Comparison of ENCODE assay signal across 19 cellular contexts in the genomic region with DNA sequence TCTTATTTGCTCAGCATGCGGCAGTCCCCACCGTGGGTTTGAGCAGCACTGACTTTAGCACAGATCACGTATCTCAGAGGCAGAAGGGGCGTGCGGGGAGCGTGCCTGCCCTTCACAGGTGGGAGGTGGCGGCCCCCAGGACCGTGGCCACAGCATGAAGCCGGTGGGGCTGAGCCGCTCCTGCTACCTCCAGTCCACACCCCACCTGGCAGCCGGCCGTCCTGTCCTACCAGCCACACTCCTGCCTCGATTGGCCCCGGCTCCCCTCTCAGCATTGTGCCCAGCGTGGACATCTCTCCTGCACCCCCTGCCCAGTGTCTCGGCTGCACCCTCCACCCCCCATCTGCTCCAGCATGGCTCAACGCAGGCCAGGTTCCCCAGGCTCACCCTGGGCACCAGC.
DNase-seq lines count a peak whose midpoint lies in the region; ATAC-seq, FAIRE-seq and TF ChIP-seq lines count a peak whose summit lies in the region.
"Had no signal": no experiment of that assay in that cellular context is flagged by ENCODE, and none has a peak within 500 bp of the region (broad histone marks: within the 10 kb centered on the region; RNA-seq: fewer than 3 reads in every experiment).

No MANE protein-coding gene starts in this region.

- H3K36me3 Mint-ChIP-seq in central memory CD8-positive, alpha-beta T cell (ENCODE audit: insufficient read depth), result peaks cover 15% of the 10 kb centered on the region
- H3K36me3 Mint-ChIP-seq in stimulated activated naive B cell treated with anti-CD40 and anti-IgM and Interleukin-4, amounts not matched to agents 10 μg/mL and 1 μg/mL and 100 μg/mL, for 72 hours, result peaks cover 57 to 76% of the 10 kb centered on the region in 2 donors
- H3K36me3 Mint-ChIP-seq in Caco-2 (ENCODE audit: insufficient read depth, unreplicated experiment), result no peaks in the 10 kb centered on the region

- no peaks in the 10 kb centered on the region for H3K36me3 ChIP-seq in Caco-2 (ENCODE audit: control insufficient read depth, insufficient read depth, low read length)

- peak; percentile 5 for ATAC-seq in stimulated activated naive CD8-positive, alpha-beta T cell treated with anti-CD3 and anti-CD28 coated beads, Interleukin-15, amount 100 ng/mL, for 72 hours
- ATAC-seq in stimulated activated naive CD8-positive, alpha-beta T cell treated with anti-CD3 and anti-CD28 coated beads, Interleukin-15, Interleukin-2, amounts not matched to agents 100 U/mL and 50 U/mL, for 24 hours, result no peak
- no peak for ATAC-seq in central memory CD8-positive, alpha-beta T cell (replicated peaks; ENCODE audit: extremely low read depth, poor library complexity, severe bottlenecking)
- ATAC-seq in stimulated activated naive B cell treated with anti-CD40 and anti-IgM and Interleukin-4, amounts not matched to agents 10 μg/mL and 1 μg/mL and 100 μg/mL, for 72 hours (replicated peaks), result no peak
- ATAC-seq: GM23338 had no signal

- TF ChIP-seq CTCF in Caco-2 (IDR thresholded peaks at IDR 0.05; ENCODE audit: insufficient read depth in 1 of 2, low read depth in 1 of 2, low read length in 1 of 2, severe bottlenecking in 1 of 2, unreplicated experiment in 1 of 2), result no peak

- no peak for FAIRE-seq in HTR-8/SVneo (lab: Jason Lieb, UNC)
- FAIRE-seq: D721Med, G401.6, GM12891, GM18507, H54 had no signal

- H3K27ac Mint-ChIP-seq in stimulated activated naive CD8-positive, alpha-beta T cell treated with anti-CD3 and anti-CD28 coated beads, Interleukin-15, amount 100 ng/mL, for 72 hours, result peak overlapping the region in 1 of 2 donors; percentile 72
- peak overlapping the region; percentile 35 for H3K27ac Mint-ChIP-seq in central memory CD8-positive, alpha-beta T cell (ENCODE audit: low read depth)
- peak overlapping the region; percentile 31 for H3K27ac Mint-ChIP-seq in stimulated activated naive B cell treated with anti-CD40 and anti-IgM and Interleukin-4, amounts not matched to agents 10 μg/mL and 1 μg/mL and 100 μg/mL, for 72 hours
- no peak overlapping the region for H3K27ac Mint-ChIP-seq in Caco-2 (ENCODE audit: unreplicated experiment)

- POLR2A ChIA-PET in Caco-2 (lab: Charles Lee), result no interaction called here

- H3K4me1 ChIP-seq in Caco-2, result no peaks in the 10 kb centered on the region

- no peaks in the 10 kb centered on the region for H3K9me3 ChIP-seq in Caco-2

- DNase-seq in stimulated activated naive CD8-positive, alpha-beta T cell treated with anti-CD3 and anti-CD28 coated beads, Interleukin-15, amount 100 ng/mL, for 72 hours, result no peak
- DNase-seq in stimulated activated naive CD8-positive, alpha-beta T cell treated with anti-CD3 and anti-CD28 coated beads, Interleukin-15, Interleukin-2, amounts not matched to agents 100 U/mL and 50 U/mL, for 24 hours, result no peak
- DNase-seq in central memory CD8-positive, alpha-beta T cell (ENCODE audit: low spot score in 2 of 2), result no peak
- no peak for DNase-seq in stimulated activated naive B cell treated with anti-CD40 and anti-IgM and Interleukin-4, amounts not matched to agents 10 μg/mL and 1 μg/mL and 100 μg/mL, for 72 hours
- no peak for DNase-seq in stimulated activated naive CD4-positive, alpha-beta T cell treated with Interleukin-2 at 50 U/mL for 16 hours (lab: John Stamatoyannopoulos, UW)
- DNase-seq in HTR-8/SVneo (ENCODE audit: insufficient read length, low spot score), result no peak
- DNase-seq in Caco-2, result no peak
- DNase-seq: 8988T; C1 segment of cervical spinal cord; CD4-positive, CD25-positive, alpha-beta regulatory T cell; CD8-positive, alpha-beta memory T cell; COR-L47; HCEC 1CT had no signal

- intact Hi-C loops in Caco-2 (cut with micrococcal nuclease; ENCODE audit: unreplicated experiment), result no loop called here

- no TSS peak for BruUV-seq in Caco-2 (replicated peaks; lab: Mats Ljungman, UMichigan)

- CTCF ChIA-PET in Caco-2 (lab: Charles Lee), result no interaction called here

- H3K4me3 Mint-ChIP-seq in stimulated activated naive CD8-positive, alpha-beta T cell treated with anti-CD3 and anti-CD28 coated beads, Interleukin-15, amount 100 ng/mL, for 72 hours, result no peak overlapping the region
- H3K4me3 Mint-ChIP-seq in central memory CD8-positive, alpha-beta T cell, result no peak overlapping the region
- no peak overlapping the region for H3K4me3 Mint-ChIP-seq in stimulated activated naive B cell treated with anti-CD40 and anti-IgM and Interleukin-4, amounts not matched to agents 10 μg/mL and 1 μg/mL and 100 μg/mL, for 72 hours
- no peak overlapping the region for H3K4me3 Mint-ChIP-seq in Caco-2 (ENCODE audit: unreplicated experiment)
- H3K4me3 Mint-ChIP-seq: CD4-positive, CD25-positive, alpha-beta regulatory T cell; CD8-positive, alpha-beta memory T cell; GM23338 had no signal

- peaks cover 45% of the 10 kb centered on the region for H3K4me1 Mint-ChIP-seq in stimulated activated naive CD8-positive, alpha-beta T cell treated with anti-CD3 and anti-CD28 coated beads, Interleukin-15, amount 100 ng/mL, for 72 hours
- no peaks in the 10 kb centered on the region for H3K4me1 Mint-ChIP-seq in central memory CD8-positive, alpha-beta T cell
- H3K4me1 Mint-ChIP-seq in stimulated activated naive B cell treated with anti-CD40 and anti-IgM and Interleukin-4, amounts not matched to agents 10 μg/mL and 1 μg/mL and 100 μg/mL, for 72 hours, result peaks cover 30 to 43% of the 10 kb centered on the region in 2 donors
- no peaks in the 10 kb centered on the region for H3K4me1 Mint-ChIP-seq in Caco-2 (ENCODE audit: low read depth, unreplicated experiment)

- no peaks in the 10 kb centered on the region for H3K27me3 Mint-ChIP-seq in stimulated activated naive CD8-positive, alpha-beta T cell treated with anti-CD3 and anti-CD28 coated beads, Interleukin-15, amount 100 ng/mL, for 72 hours
- H3K27me3 Mint-ChIP-seq in central memory CD8-positive, alpha-beta T cell, result no peaks in the 10 kb centered on the region
- H3K27me3 Mint-ChIP-seq in stimulated activated naive B cell treated with anti-CD40 and anti-IgM and Interleukin-4, amounts not matched to agents 10 μg/mL and 1 μg/mL and 100 μg/mL, for 72 hours, result no peaks in the 10 kb centered on the region
- no peaks in the 10 kb centered on the region for H3K27me3 Mint-ChIP-seq in Caco-2 (ENCODE audit: insufficient read depth, unreplicated experiment)
- H3K27me3 Mint-ChIP-seq: CD4-positive, CD25-positive, alpha-beta regulatory T cell had no signal

- H3K9me3 Mint-ChIP-seq in stimulated activated naive CD8-positive, alpha-beta T cell treated with anti-CD3 and anti-CD28 coated beads, Interleukin-15, amount 100 ng/mL, for 72 hours, result peaks cover 0 to 7% of the 10 kb centered on the region in 2 donors
- H3K9me3 Mint-ChIP-seq in central memory CD8-positive, alpha-beta T cell, result no peaks in the 10 kb centered on the region
- H3K9me3 Mint-ChIP-seq in stimulated activated naive B cell treated with anti-CD40 and anti-IgM and Interleukin-4, amounts not matched to agents 10 μg/mL and 1 μg/mL and 100 μg/mL, for 72 hours, result peaks cover 0 to 5% of the 10 kb centered on the region in 2 donors
- H3K9me3 Mint-ChIP-seq in Caco-2 (ENCODE audit: unreplicated experiment), result no peaks in the 10 kb centered on the region
- H3K9me3 Mint-ChIP-seq: CD8-positive, alpha-beta memory T cell; GM23338 had no signal

- H3K4me3 ChIP-seq in Caco-2 (ENCODE audit: low read depth, low read length), result no peak overlapping the region
- H3K4me3 ChIP-seq: GM23338 had no signal

- no peaks in the 10 kb centered on the region for H3K27me3 ChIP-seq in Caco-2 (replicated peaks; ENCODE audit: control insufficient read depth, insufficient read depth, low read length)
